24 cellular contexts compared by ENCODE assay signal in the genomic region with DNA sequence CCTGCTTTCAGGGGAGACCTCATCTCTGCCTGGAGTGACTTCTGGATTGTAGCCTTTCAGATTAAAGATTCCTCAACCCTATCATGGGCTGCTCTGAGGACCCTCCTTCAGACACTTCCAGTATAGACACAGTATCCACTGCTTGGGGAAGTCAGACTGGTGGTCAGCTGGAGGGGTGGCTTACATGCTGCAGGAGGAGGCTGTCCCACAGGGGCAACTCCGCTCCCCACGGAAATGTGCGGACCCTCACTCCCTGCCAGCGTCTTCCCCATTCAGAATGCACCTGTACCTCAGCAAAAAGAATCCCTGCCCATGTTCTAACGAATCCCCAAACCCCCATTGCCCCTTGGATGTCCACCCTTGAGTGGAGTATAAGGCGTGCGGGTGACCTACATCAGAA.
"Had no signal": no experiment of that assay in that cellular context is flagged by ENCODE, and none has a peak within 500 bp of the region (broad histone marks: within the 10 kb centered on the region; RNA-seq: fewer than 3 reads in every experiment).

No MANE protein-coding gene starts in this region.

- H3K9ac ChIP-seq: neural progenitor cell had no signal

- H3K4me3 Mint-ChIP-seq: mesothelial cell of epicardium; naive B cell; natural killer cell treated with Interleukin-12 subunit alpha and Interleukin-12 subunit beta and Interleukin-15 and Interleukin-18, amount 100 ng/mL, for 72 hours; neural progenitor cell; stimulated activated memory B cell treated with anti-CD40 and anti-IgM and Interleukin-4, amounts not matched to agents 10 μg/mL and 1 μg/mL and 100 μg/mL, for 72 hours; stimulated activated naive CD8-positive, alpha-beta T cell treated with anti-CD3 and anti-CD28 coated beads, Interleukin-15, Interleukin-2, amounts not matched to agents 100 ng/mL and 50 ng/mL, for 24 hours; type B pancreatic cell had no signal

- H3K36me3 ChIP-seq: gastrocnemius medialis, left lung, neural progenitor cell, prostate gland, sigmoid colon, tibial artery had no signal

- H3K9me3 Mint-ChIP-seq: mesothelial cell of epicardium; natural killer cell treated with Interleukin-12 subunit alpha and Interleukin-12 subunit beta and Interleukin-15 and Interleukin-18, amount 100 ng/mL, for 72 hours; stimulated activated naive CD8-positive, alpha-beta T cell treated with anti-CD3 and anti-CD28 coated beads, Interleukin-15, Interleukin-2, amounts not matched to agents 100 ng/mL and 50 ng/mL, for 24 hours; type B pancreatic cell had no signal

- H3K27ac ChIP-seq: coronary artery, gastrocnemius medialis, left lung, neural progenitor cell, prostate gland, sigmoid colon, testis, tibial artery had no signal

- H3K4me3 ChIP-seq: coronary artery, gastrocnemius medialis, left lung, mucosa of descending colon, neural progenitor cell, prostate gland, sigmoid colon, testis, tibial artery had no signal

- H3K9me3 ChIP-seq: gastrocnemius medialis, left lung, mucosa of descending colon, prostate gland, sigmoid colon, testis, tibial artery had no signal

- ATAC-seq: gastrocnemius medialis; left cardiac atrium; left lung; mucosa of descending colon; right cardiac atrium; stimulated activated memory B cell treated with anti-CD40 and anti-IgM and Interleukin-4, amounts not matched to agents 10 μg/mL and 1 μg/mL and 100 μg/mL, for 72 hours had no signal

- H3K4me1 Mint-ChIP-seq: stimulated activated memory B cell treated with anti-CD40 and anti-IgM and Interleukin-4, amounts not matched to agents 10 μg/mL and 1 μg/mL and 100 μg/mL, for 72 hours had no signal

- H3K27me3 Mint-ChIP-seq: stimulated activated memory B cell treated with anti-CD40 and anti-IgM and Interleukin-4, amounts not matched to agents 10 μg/mL and 1 μg/mL and 100 μg/mL, for 72 hours; type B pancreatic cell had no signal

- H3K27ac Mint-ChIP-seq: mesothelial cell of epicardium; naive B cell; natural killer cell treated with Interleukin-12 subunit alpha and Interleukin-12 subunit beta and Interleukin-15 and Interleukin-18, amount 100 ng/mL, for 72 hours; neural progenitor cell; stimulated activated memory B cell treated with anti-CD40 and anti-IgM and Interleukin-4, amounts not matched to agents 10 μg/mL and 1 μg/mL and 100 μg/mL, for 72 hours; stimulated activated naive CD8-positive, alpha-beta T cell treated with anti-CD3 and anti-CD28 coated beads, Interleukin-15, Interleukin-2, amounts not matched to agents 100 ng/mL and 50 ng/mL, for 24 hours; type B pancreatic cell had no signal

- H3K27me3 ChIP-seq: gastrocnemius medialis, left lung, neural progenitor cell, sigmoid colon, testis, tibial artery had no signal

- DNase-seq: central memory CD4-positive, alpha-beta T cell; effector CD4-positive, alpha-beta T cell; foreskin fibroblast; gastrocnemius medialis; kidney; left cardiac atrium; left lung; mesenchymal stem cell; mucosa of descending colon; naive B cell; right cardiac atrium; sigmoid colon; stimulated activated CD4-positive, alpha-beta T cell treated with anti-CD3 and anti-CD28 coated beads, Interleukin-2, amount 100 ng/mL, for 24 hours; stimulated activated CD4-positive, alpha-beta T cell treated with anti-CD3 and anti-CD28 coated beads, Interleukin-4, amount 100 ng/mL, for 24 hours; testis; tibial artery had no signal

- H3K4me1 ChIP-seq: neural progenitor cell, prostate gland had no signal

- H3K36me3 Mint-ChIP-seq: naive B cell; natural killer cell treated with Interleukin-12 subunit alpha and Interleukin-12 subunit beta and Interleukin-15 and Interleukin-18, amount 100 ng/mL, for 72 hours; stimulated activated memory B cell treated with anti-CD40 and anti-IgM and Interleukin-4, amounts not matched to agents 10 μg/mL and 1 μg/mL and 100 μg/mL, for 72 hours had no signal
